In genomic region chr1:107710005-107710404, GRCh38 we compare ENCODE assay signal across 23 cellular contexts.
DNase-seq lines count a peak whose midpoint lies in the region; ATAC-seq, FAIRE-seq and TF ChIP-seq lines count a peak whose summit lies in the region.
"Had no signal": no experiment of that assay in that cellular context is flagged by ENCODE, and none has a peak within 500 bp of the region (broad histone marks: within the 10 kb centered on the region; RNA-seq: fewer than 3 reads in every experiment).

No MANE protein-coding gene starts in this region.

- ATAC-seq in HepG2 (no peak), right lobe of liver (no peak), esophagus mucosa (peak; percentile 33), pancreas (no peak), HG02588 (IDR thresholded peaks at IDR 0.05; ENCODE audit: unreplicated experiment) (no peak)
- ATAC-seq: A549; CD8-positive, alpha-beta T cell had no signal

- H3K27ac ChIP-seq in HepG2 (ENCODE audit: extremely low read length, insufficient read depth, low read length), result no peak overlapping the region
- H3K27ac ChIP-seq in right lobe of liver, result no peak overlapping the region
- no peak overlapping the region for H3K27ac ChIP-seq in pancreas
- H3K27ac ChIP-seq: 22Rv1; A549; BLaER1 treated with 17β-estradiol and CSF1 and Interleukin-3, amounts not matched to agents 10 nM and 100 nM; C4-2B had no signal

- H3K36me3 ChIP-seq in HepG2 (replicated peaks in 1 of 2; ENCODE audit: control insufficient read depth in 1 of 2, insufficient read depth in 2 of 2, low read length in 2 of 2) (no peaks in the 10 kb centered on the region), right lobe of liver (no peaks in the 10 kb centered on the region), bronchial epithelial cell (ENCODE audit: control insufficient read depth, insufficient read depth, low read length) (no peaks in the 10 kb centered on the region), pancreas (no peaks in the 10 kb centered on the region)

- H4K20me1 ChIP-seq in HepG2 (ENCODE audit: insufficient read depth, low read length), result no peaks in the 10 kb centered on the region
- H4K20me1 ChIP-seq: BLaER1 treated with 17β-estradiol and CSF1 and Interleukin-3, amounts not matched to agents 10 nM and 100 nM had no signal

- no peak overlapping the region for H3K4me2 ChIP-seq in HepG2 (ENCODE audit: low read depth, low read length)
- H3K4me2 ChIP-seq: A549; BLaER1 treated with 17β-estradiol and CSF1 and Interleukin-3, amounts not matched to agents 10 nM and 100 nM had no signal

- in situ Hi-C loops in HepG2 (cut with HindIII; ENCODE audit: extremely low pct_ligation_motif_present, low pct_unique_long_range_greater_than_20kb), result no loop called here

- peaks cover 4% of the 10 kb centered on the region; the same call in 1 of the 2 replicates for H3K9me3 ChIP-seq in HepG2 (ENCODE audit: low read length)
- H3K9me3 ChIP-seq in right lobe of liver, result no peaks in the 10 kb centered on the region
- H3K9me3 ChIP-seq in pancreas, result no peaks in the 10 kb centered on the region
- H3K9me3 ChIP-seq: A549, Caco-2 had no signal

- TF ChIP-seq POLR2A in HepG2 (IDR thresholded peaks at IDR 0.05; ENCODE audit: insufficient read depth in 1 of 2, low read depth in 2 of 2, low read length in 2 of 2) (no peak), right lobe of liver (IDR thresholded peaks at IDR 0.05) (no peak)

- BruUV-seq in HepG2 (replicated peaks; lab: Mats Ljungman, UMichigan), result no TSS peak

- H3K9ac ChIP-seq in HepG2 (ENCODE audit: insufficient read depth, low read depth, low read length), result no peak overlapping the region
- H3K9ac ChIP-seq: BLaER1 treated with 17β-estradiol and CSF1 and Interleukin-3, amounts not matched to agents 10 nM and 100 nM had no signal

- no peaks in the 10 kb centered on the region for H3K79me2 ChIP-seq in HepG2 (ENCODE audit: insufficient read depth, low read length)

- CTCF ChIA-PET in HepG2 (lab: Yijun Ruan, JAX; ENCODE audit: low intra/inter-chr PET ratio, low total read pairs), result no interaction called here

- TF ChIP-seq EP300 in HepG2 (IDR thresholded peaks at IDR 0.05; ENCODE audit: low read depth in 2 of 2, low read length in 2 of 2) (no peak), HepG2 (CRISPR knock-in tag; IDR thresholded peaks at IDR 0.05; ENCODE audit: borderline replicate concordance) (no peak)

- no peak for TF ChIP-seq RAD21 in HepG2 (CRISPR knock-in tag; IDR thresholded peaks at IDR 0.05)

- H3K4me3 ChIP-seq in HepG2 (replicated peaks in 1 of 3; ENCODE audit: insufficient read depth in 1 of 3, low read depth in 2 of 3, low read length in 3 of 3) (no peak overlapping the region), right lobe of liver (no peak overlapping the region), bronchial epithelial cell (ENCODE audit: low read depth, low read length) (no peak overlapping the region), pancreas (no peak overlapping the region)
- H3K4me3 ChIP-seq: A549; BLaER1 treated with 17β-estradiol and CSF1 and Interleukin-3, amounts not matched to agents 10 nM and 100 nM had no signal

- POLR2A ChIA-PET in HepG2 (lab: Yijun Ruan, JAX), result no interaction called here

- H3K27me3 ChIP-seq in HepG2 (ENCODE audit: control insufficient read depth in 1 of 2, insufficient read depth in 2 of 2, low read length in 2 of 2) (no peaks in the 10 kb centered on the region), right lobe of liver (no peaks in the 10 kb centered on the region), bronchial epithelial cell (ENCODE audit: control insufficient read depth, insufficient read depth, low read length) (no peaks in the 10 kb centered on the region), pancreas (no peaks in the 10 kb centered on the region)
- H3K27me3 ChIP-seq: BLaER1 treated with 17β-estradiol and CSF1 and Interleukin-3, amounts not matched to agents 10 nM and 100 nM had no signal

- DNase-seq in HepG2 (ENCODE audit: low spot score), result no peak
- DNase-seq in right lobe of liver, result no peak
- peak; percentile 18 for DNase-seq in bronchial epithelial cell (ENCODE audit: low read depth)
- DNase-seq in pancreas, result no peak
- DNase-seq in AG08395 (ENCODE audit: low spot score), result no peak
- DNase-seq in stimulated activated CD4-positive, alpha-beta T cell treated with anti-CD3 and anti-CD28 coated beads, Interleukin-4, amount 100 ng/mL, for 4 hours, result no peak
- DNase-seq: AML-193; Caco-2; Calu3; CD4-positive, alpha-beta T cell; CD8-positive, alpha-beta T cell; DMS79 treated with DMSO at 0.1 percent for 48 hours; GF-D8 had no signal

- H2AFZ ChIP-seq in HepG2 (ENCODE audit: low read length), result no peak overlapping the region

- intact Hi-C loops in HepG2 (cut with micrococcal nuclease; ENCODE audit: unreplicated experiment) (no loop called here), right lobe of liver (cut with DNase I) (no loop called here), pancreas (cut with DNase I) (no loop called here)

- FAIRE-seq in HepG2 (lab: Jason Lieb, UNC) (no peak), bronchial epithelial cell (lab: Jason Lieb, UNC) (no peak), pancreas (lab: Jason Lieb, UNC) (peak; percentile 29)
- FAIRE-seq: A549, D721Med, G401.6, GM12891, GM19239 had no signal

- no peaks in the 10 kb centered on the region for H3K4me1 ChIP-seq in HepG2 (ENCODE audit: insufficient read depth, low read length)
- H3K4me1 ChIP-seq in right lobe of liver, result no peaks in the 10 kb centered on the region
- H3K4me1 ChIP-seq in pancreas, result no peaks in the 10 kb centered on the region
- H3K4me1 ChIP-seq: A549; BLaER1 treated with 17β-estradiol and CSF1 and Interleukin-3, amounts not matched to agents 10 nM and 100 nM; Caco-2 had no signal

- TF ChIP-seq CTCF in HepG2 (CRISPR knock-in tag; IDR thresholded peaks at IDR 0.05), result no peak
- no peak for TF ChIP-seq CTCF in right lobe of liver (IDR thresholded peaks at IDR 0.05)
- no peak for TF ChIP-seq CTCF in bronchial epithelial cell (IDR thresholded peaks at IDR 0.05; ENCODE audit: insufficient read depth, low read length, severe bottlenecking)
- no peak for TF ChIP-seq CTCF in pancreas (IDR thresholded peaks at IDR 0.05)

TF ChIP-seq in HepG2, 621 proteins besides CTCF, POLR2A, EP300 and RAD21:
- TF ChIP-seq ATF7 (IDR thresholded peaks at IDR 0.05) (peak; percentile 54), ATF7 (CRISPR knock-in tag; IDR thresholded peaks at IDR 0.05) (no peak), SALL1 (CRISPR knock-in tag; IDR thresholded peaks at IDR 0.05) (no peak), E2F2 (CRISPR knock-in tag; IDR thresholded peaks at IDR 0.05; ENCODE audit: borderline replicate concordance) (no peak), ZBTB3 (CRISPR knock-in tag; IDR thresholded peaks at IDR 0.05; ENCODE audit: borderline replicate concordance, low read depth) (no peak), CREB1 (IDR thresholded peaks at IDR 0.05) (peak; percentile 17; the same call in 1 of the 2 replicates), CREB1 (CRISPR knock-in tag; IDR thresholded peaks at IDR 0.05) (no peak), SOX6 (IDR thresholded peaks at IDR 0.05) (no peak), SOX6 (CRISPR knock-in tag; IDR thresholded peaks at IDR 0.05) (no peak)
